In genomic region chr13:109989155-109989554, GRCh38 we compare ENCODE assay signal across 28 cellular contexts.
DNase-seq lines count a peak whose midpoint lies in the region; ATAC-seq, FAIRE-seq and TF ChIP-seq lines count a peak whose summit lies in the region.
"Had no signal": no experiment of that assay in that cellular context is flagged by ENCODE, and none has a peak within 500 bp of the region (broad histone marks: within the 10 kb centered on the region; RNA-seq: fewer than 3 reads in every experiment).

No MANE protein-coding gene starts in this region.

- H3K36me3 ChIP-seq in spleen, result no peaks in the 10 kb centered on the region
- H3K36me3 ChIP-seq: suprapubic skin had no signal

- H3K4me1 ChIP-seq in spleen, result no peaks in the 10 kb centered on the region
- H3K4me1 ChIP-seq: body of pancreas, suprapubic skin had no signal

- TF ChIP-seq POLR2A in H54 (IDR thresholded peaks at IDR 0.05; ENCODE audit: low read depth, low read length), result no peak
- no peak for TF ChIP-seq POLR2A in spleen (IDR thresholded peaks at IDR 0.05)
- TF ChIP-seq POLR2A in GM18505 (IDR thresholded peaks at IDR 0.05; ENCODE audit: borderline replicate concordance, extremely low read depth, insufficient read depth, insufficient read length), result no peak

- no peak for ATAC-seq in GM18519 (IDR thresholded peaks at IDR 0.05; ENCODE audit: low FRiP score, unreplicated experiment)
- no peak for ATAC-seq in GM21381 (IDR thresholded peaks at IDR 0.05; ENCODE audit: unreplicated experiment)
- ATAC-seq in GM18505 (IDR thresholded peaks at IDR 0.05; ENCODE audit: unreplicated experiment), result no peak
- ATAC-seq: activated CD4-positive, CD25-positive, alpha-beta regulatory T cell treated with anti-CD3 and anti-CD28 coated beads, Interleukin-2, amount 50 U/mL, for 24 hours; activated T-cell treated with anti-CD3 and anti-CD28 coated beads, Interleukin-2, amount 50 U/mL, for 72 hours; body of pancreas; GM23338 had no signal

- peaks cover 0 to 3% (median 0%) of the 10 kb centered on the region in 8 donors for H3K9me3 ChIP-seq in spleen
- H3K9me3 ChIP-seq: body of pancreas, suprapubic skin had no signal

- DNase-seq in A172 (ENCODE audit: low spot score) (peak; percentile 51), H54 (ENCODE audit: insufficient read length, low spot score) (peak; percentile 62), T1000 (lab: John Stamatoyannopoulos, UW) (peak; percentile 80), fibroblast of mammary gland (ENCODE audit: low read depth) (peak; percentile 85), spleen (no peak)
- DNase-seq: activated naive CD4-positive, alpha-beta T cell treated with anti-CD3 and anti-CD28 coated beads, Interleukin-2, amount 50 U/mL, for 16 hours; activated T-cell treated with anti-CD3 and anti-CD28 coated beads, Interleukin-2, amount 50 U/mL, for 72 hours; body of pancreas; GF-D8; islet precursor cell; NCI-H1105; NCI-H2029 treated with DMSO at 0.1 percent for 48 hours; NCI-H446; RPMI8226; T-helper 9 cell had no signal

- intact Hi-C loops in spleen (cut with DNase I; ENCODE audit: low total_unique reads), result no loop called here

- peaks cover 0 to 2% (median 0%) of the 10 kb centered on the region in 7 donors for H3K27me3 ChIP-seq in spleen (replicated peaks in 1 of 7)
- H3K27me3 ChIP-seq: body of pancreas, suprapubic skin had no signal

- no peak overlapping the region for H3K27ac ChIP-seq in spleen
- H3K27ac ChIP-seq: body of pancreas, C4-2B, suprapubic skin had no signal

- FAIRE-seq in H54 (lab: Jason Lieb, UNC), result peak; percentile 100
- FAIRE-seq: A204.1, colon, D721Med, GM19239, HTR-8/SVneo, urothelium cell line had no signal

- no peak overlapping the region for H3K4me3 ChIP-seq in fibroblast of mammary gland (ENCODE audit: control insufficient read depth, low read depth, low read length)
- no peak overlapping the region for H3K4me3 ChIP-seq in spleen
- H3K4me3 ChIP-seq: body of pancreas, GM23338, suprapubic skin had no signal

- WGBS in spleen, 5 donors, result 71 to 89% (median 83%) methylated on average over 4 of the region's 4 CpGs

- TF ChIP-seq CTCF in fibroblast of mammary gland (conservative IDR thresholded peaks at IDR 0.05; ENCODE audit: control insufficient read depth, insufficient read depth, low read depth, low read length) (no peak), spleen (IDR thresholded peaks at IDR 0.05 in 8 of 11, conservative IDR thresholded peaks at IDR 0.05 in 3 of 11) (no peak)
